ENCODE assay signal across 22 cellular contexts in genomic region chr19:20179946-20180345, GRCh38.
"Had no signal": no experiment of that assay in that cellular context is flagged by ENCODE, and none has a peak within 500 bp of the region (broad histone marks: within the 10 kb centered on the region; RNA-seq: fewer than 3 reads in every experiment).

No MANE protein-coding gene starts in this region.

- H3K4me1 ChIP-seq: gastroesophageal sphincter, heart left ventricle, left lung, prostate gland, right atrium auricular region, upper lobe of left lung had no signal

- DNase-seq: activated CD4-positive, alpha-beta T cell treated with anti-CD3 and anti-CD28 coated beads for 1 hour; activated CD8-positive, alpha-beta memory T cell treated with anti-CD3 and anti-CD28 coated beads for 24 hours; activated CD8-positive, alpha-beta memory T cell treated with anti-CD3 and anti-CD28 coated beads, Interleukin-2, amount 50 U/mL, for 4 hours; activated naive CD4-positive, alpha-beta T cell treated with Interleukin-2 at 50 U/mL for 16 hours; activated naive CD8-positive, alpha-beta T cell treated with anti-CD3 and anti-CD28 coated beads for 36 hours; activated T-cell treated with anti-CD3 and anti-CD28 coated beads, Interleukin-2, amount 50 U/mL, for 48 hours; amygdala; effector CD4-positive, alpha-beta T cell; heart left ventricle; kidney; left lung; naive thymus-derived CD8-positive, alpha-beta T cell; stimulated activated CD4-positive, alpha-beta T cell treated with anti-CD3 and anti-CD28 coated beads, Interleukin-4, amount 100 ng/mL, for 4 hours; stimulated activated naive CD8-positive, alpha-beta T cell treated with anti-CD3 and anti-CD28 coated beads, Interleukin-15, Interleukin-2, amounts not matched to agents 100 U/mL and 50 U/mL, for 24 hours; T-helper 1 cell; T-helper 9 cell; upper lobe of left lung had no signal

- H3K9me3 ChIP-seq: gastroesophageal sphincter, prostate gland, right atrium auricular region, upper lobe of left lung had no signal

- H3K4me3 ChIP-seq: gastroesophageal sphincter, heart left ventricle, left lung, lung, prostate gland, right atrium auricular region, upper lobe of left lung had no signal

- H3K36me3 ChIP-seq: prostate gland, right atrium auricular region had no signal

- H3K4me3 Mint-ChIP-seq: activated naive CD8-positive, alpha-beta T cell treated with anti-CD3 and anti-CD28 coated beads for 36 hours; dendritic cell treated with granulocyte-macrophage colony-stimulating factor and Interleukin-4, amounts not matched to agents 40 ng/mL and 50 ng/mL, for 4 days; naive thymus-derived CD8-positive, alpha-beta T cell had no signal

- H3K27me3 ChIP-seq: gastroesophageal sphincter, heart left ventricle, left lung, right atrium auricular region, upper lobe of left lung had no signal

- H3K27me3 Mint-ChIP-seq: activated naive CD8-positive, alpha-beta T cell treated with anti-CD3 and anti-CD28 coated beads for 36 hours; dendritic cell treated with granulocyte-macrophage colony-stimulating factor and Interleukin-4, amounts not matched to agents 40 ng/mL and 50 ng/mL, for 4 days; naive thymus-derived CD8-positive, alpha-beta T cell had no signal

- H3K27ac Mint-ChIP-seq: activated naive CD8-positive, alpha-beta T cell treated with anti-CD3 and anti-CD28 coated beads for 36 hours; dendritic cell treated with granulocyte-macrophage colony-stimulating factor and Interleukin-4, amounts not matched to agents 40 ng/mL and 50 ng/mL, for 4 days; naive thymus-derived CD8-positive, alpha-beta T cell had no signal

- H3K27ac ChIP-seq: gastroesophageal sphincter, heart left ventricle, left lung, prostate gland, right atrium auricular region, upper lobe of left lung had no signal
